ENCODE assay signal across 9 cellular contexts in genomic region chr14:21913759-21914158, GRCh38.
DNase-seq lines count a peak whose midpoint lies in the region; ATAC-seq and TF ChIP-seq lines count a peak whose summit lies in the region.
"Had no signal": no experiment of that assay in that cellular context is flagged by ENCODE, and none has a peak within 500 bp of the region (broad histone marks: within the 10 kb centered on the region; RNA-seq: fewer than 3 reads in every experiment).

No MANE protein-coding gene starts in this region.

- H3K27ac ChIP-seq in fibroblast of lung (ENCODE audit: insufficient read depth, low read length) (no peak overlapping the region), thyroid gland (no peak overlapping the region)

- no peak overlapping the region for H3K4me2 ChIP-seq in fibroblast of lung (ENCODE audit: extremely low read depth, insufficient read depth, low read length)

- TF ChIP-seq CTCF in fibroblast of lung (conservative IDR thresholded peaks at IDR 0.05 in 1 of 2, IDR thresholded peaks at IDR 0.05 in 1 of 2; ENCODE audit: low read depth in 1 of 2, low read length in 2 of 2): peak; percentile 46 to 57
- peak; percentile 72 for TF ChIP-seq CTCF in neural crest cell (conservative IDR thresholded peaks at IDR 0.05)
- TF ChIP-seq CTCF in thyroid gland (IDR thresholded peaks at IDR 0.05): peak in 1 of 6 experiments; percentile 22

- H3K36me3 ChIP-seq in NT2/D1 (ENCODE audit: insufficient read depth, insufficient read length, low read length): no peaks in the 10 kb centered on the region
- H3K36me3 ChIP-seq in fibroblast of lung (ENCODE audit: control insufficient read depth, insufficient read depth, low read length): no peaks in the 10 kb centered on the region
- no peaks in the 10 kb centered on the region for H3K36me3 ChIP-seq in thyroid gland

- 55 to 57% methylated on average over 6 of the region's 6 CpGs for WGBS in thyroid gland, 2 donors

- no peaks in the 10 kb centered on the region for H3K36me3 Mint-ChIP-seq in neural crest cell (ENCODE audit: low read depth)

- H4K20me1 ChIP-seq in fibroblast of lung (ENCODE audit: control insufficient read depth, extremely low read depth, insufficient read depth, low read length): no peaks in the 10 kb centered on the region

- H3K4me3 ChIP-seq in NT2/D1 (ENCODE audit: insufficient read length, low read depth) (no peak overlapping the region), fibroblast of lung (replicated peaks in 1 of 4; ENCODE audit: control extremely low read depth in 1 of 4, insufficient read depth in 1 of 4, low read depth in 3 of 4, low read length in 4 of 4) (no peak overlapping the region), thyroid gland (replicated peaks in 1 of 3) (no peak overlapping the region)

- H3K4me1 Mint-ChIP-seq in neural crest cell: no peaks in the 10 kb centered on the region

- peak; percentile 6 for DNase-seq in EH (ENCODE audit: low read depth)
- DNase-seq in NT2/D1 (ENCODE audit: low read depth, low spot score): peak; percentile 76
- peak; percentile 62 for DNase-seq in activated CD8-positive, alpha-beta memory T cell treated with anti-CD3 and anti-CD28 coated beads, Interleukin-2, amount 50 U/mL, for 1 hour (ENCODE audit: extremely low read depth)
- peak; percentile 15 to 65 for DNase-seq in fibroblast of lung (ENCODE audit: low read depth in 2 of 2)
- peak; percentile 71 for DNase-seq in neural crest cell (ENCODE audit: low read depth, low spot score)
- DNase-seq in thyroid gland: peak; percentile 4

- H3K27me3 ChIP-seq in NT2/D1 (ENCODE audit: insufficient read depth, insufficient read length) (no peaks in the 10 kb centered on the region), fibroblast of lung (ENCODE audit: control insufficient read depth, insufficient read depth, low read length) (no peaks in the 10 kb centered on the region), thyroid gland (no peaks in the 10 kb centered on the region)

- H3K27ac Mint-ChIP-seq in neural crest cell (ENCODE audit: unreplicated experiment): no peak overlapping the region
- H3K27ac Mint-ChIP-seq: dendritic cell treated with granulocyte-macrophage colony-stimulating factor and Interleukin-4, amounts not matched to agents 40 ng/mL and 50 ng/mL, for 4 days had no signal

- H3K79me2 ChIP-seq in fibroblast of lung (ENCODE audit: control insufficient read depth, insufficient read depth, low read length): no peaks in the 10 kb centered on the region

- peaks cover 59% of the 10 kb centered on the region for H3K27me3 Mint-ChIP-seq in neural crest cell (ENCODE audit: low read depth)

- no peak overlapping the region for H3K9ac ChIP-seq in NT2/D1 (ENCODE audit: insufficient read length, low read depth)
- H3K9ac ChIP-seq in fibroblast of lung (ENCODE audit: insufficient read depth, low read length): no peak overlapping the region

- no peak overlapping the region for H2AFZ ChIP-seq in fibroblast of lung (ENCODE audit: low read length)

- no peaks in the 10 kb centered on the region for H3K4me1 ChIP-seq in NT2/D1 (ENCODE audit: insufficient read depth, insufficient read length)
- H3K4me1 ChIP-seq in fibroblast of lung (ENCODE audit: control insufficient read depth, extremely low read depth, insufficient read depth, low read length): no peaks in the 10 kb centered on the region
- no peaks in the 10 kb centered on the region for H3K4me1 ChIP-seq in thyroid gland

- no peaks in the 10 kb centered on the region for H3K9me3 ChIP-seq in NT2/D1 (ENCODE audit: insufficient read depth, low read length)
- H3K9me3 ChIP-seq in fibroblast of lung (ENCODE audit: control insufficient read depth, insufficient read depth, low read depth, low read length): no peaks in the 10 kb centered on the region
- no peaks in the 10 kb centered on the region for H3K9me3 ChIP-seq in thyroid gland

- TF ChIP-seq POLR2A in thyroid gland (IDR thresholded peaks at IDR 0.05): no peak

- no peaks in the 10 kb centered on the region for H3K9me3 Mint-ChIP-seq in neural crest cell
- H3K9me3 Mint-ChIP-seq: dendritic cell treated with granulocyte-macrophage colony-stimulating factor and Interleukin-4, amounts not matched to agents 40 ng/mL and 50 ng/mL, for 4 days had no signal

- intact Hi-C loops in thyroid gland (cut with DNase I): no loop called here

- no peak overlapping the region for H3K4me3 Mint-ChIP-seq in neural crest cell
- H3K4me3 Mint-ChIP-seq: dendritic cell treated with granulocyte-macrophage colony-stimulating factor and Interleukin-4, amounts not matched to agents 40 ng/mL and 50 ng/mL, for 4 days had no signal

- ATAC-seq in HG03175 (IDR thresholded peaks at IDR 0.05; ENCODE audit: unreplicated experiment) (peak; percentile 67), HG03135 (IDR thresholded peaks at IDR 0.05; ENCODE audit: unreplicated experiment) (no peak)

Comparison
In these comparisons a context has a peak if more than half of its experiments do, and no peak if none do; other contexts are left out.
1. DNase-seq: peak in every context shown above with its lines; median percentile 76 in NT2/D1; 71 in neural crest cell; 62 in activated CD8-positive, alpha-beta memory T cell treated with anti-CD3 and anti-CD28 coated beads, Interleukin-2, amount 50 U/mL, for 1 hour; 40 in fibroblast of lung; 6 in EH; 4 in thyroid gland.